Comparison of ENCODE assay signal across 8 cellular contexts in the genomic region with DNA sequence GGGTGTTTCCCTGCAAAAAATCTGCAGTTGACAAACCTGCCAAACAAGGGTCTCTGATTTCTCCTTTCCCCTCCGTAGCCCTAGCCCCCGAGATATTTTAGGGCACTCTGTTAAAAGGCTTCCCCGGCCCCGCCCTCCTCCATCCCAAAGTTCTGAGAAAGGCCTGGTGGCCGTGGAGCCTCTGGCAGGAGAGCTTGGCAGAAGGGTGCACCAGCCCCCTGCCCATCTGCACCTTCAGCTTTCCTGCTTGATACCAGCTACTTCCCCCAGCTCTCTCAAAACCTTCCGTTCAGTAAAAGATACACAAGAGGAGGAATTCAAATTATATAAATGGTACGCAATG. TPM values are rescaled to one million over a fixed set of nuclear protein-coding genes. Genes with fewer than 3 reads are reported as not detected.
A peak's percentile ranks its signal among the peaks of the same experiment; 100 is the strongest.
DNase-seq lines count a peak whose midpoint lies in the region; TF ChIP-seq lines count a peak whose summit lies in the region.

No MANE protein-coding gene starts in this region.

- H3K27ac ChIP-seq in caudate nucleus (ENCODE audit: low read depth, low read length), result peak overlapping the region; percentile 96
- peak overlapping the region; percentile 85 to 92 for H3K27ac ChIP-seq in uterus

- H3K4me3 ChIP-seq in uterus, result peak overlapping the region; percentile 55 to 95

- H3K4me1 Mint-ChIP-seq in activated naive CD4-positive, alpha-beta T cell treated with anti-CD3 and anti-CD28 coated beads, Interleukin-2, amount 10 ng/mL, durations not matched to agents 7 days and 5 days, result peaks cover 49% of the 10 kb centered on the region
- H3K4me1 Mint-ChIP-seq in mesothelial cell of epicardium, result peaks cover 35% of the 10 kb centered on the region

- no peak for TF ChIP-seq POLR2A in uterus (IDR thresholded peaks at IDR 0.05)

- H3K9me3 Mint-ChIP-seq in activated naive CD4-positive, alpha-beta T cell treated with anti-CD3 and anti-CD28 coated beads, Interleukin-2, amount 10 ng/mL, durations not matched to agents 7 days and 5 days, result peaks cover 4% of the 10 kb centered on the region
- H3K9me3 Mint-ChIP-seq in mesothelial cell of epicardium, result peaks cover 14% of the 10 kb centered on the region

- H3K4me1 ChIP-seq in uterus, result no peaks in the 10 kb centered on the region

- intact Hi-C loops in uterus (cut with DNase I; ENCODE audit: low total_unique reads), result no loop called here

- CTCF ChIA-PET in activated naive CD4-positive, alpha-beta T cell treated with anti-CD3 and anti-CD28 coated beads, Interleukin-2, amount 10 ng/mL, durations not matched to agents 7 days and 5 days (lab: Charles Lee), result no interaction called here

- no peaks in the 10 kb centered on the region for H3K36me3 ChIP-seq in uterus

- no peaks in the 10 kb centered on the region for H3K9me3 ChIP-seq in uterus

- TF ChIP-seq CTCF in mesothelial cell of epicardium (IDR thresholded peaks at IDR 0.05; ENCODE audit: unreplicated experiment) (no peak), uterus (IDR thresholded peaks at IDR 0.05) (no peak)

- DNase-seq in activated naive CD4-positive, alpha-beta T cell treated with anti-CD3 and anti-CD28 coated beads, Interleukin-2, amount 10 ng/mL, durations not matched to agents 7 days and 5 days, result no peak
- DNase-seq in activated naive CD4-positive, alpha-beta T cell treated with anti-CD3 and anti-CD28 coated beads, Interleukin-2, amount 50 U/mL, for 16 hours, result no peak
- DNase-seq in caudate nucleus (lab: John Stamatoyannopoulos, UW), result peak in 1 of 61 donors; percentile 22
- no peak for DNase-seq in mesothelial cell of epicardium (ENCODE audit: low spot score in 2 of 2, unreplicated experiment in 2 of 2)
- DNase-seq in uterus, result no peak
- no peak for DNase-seq in NCI-H510A (lab: John Stamatoyannopoulos, UW)
- DNase-seq in epidermal melanocyte (ENCODE audit: insufficient read length, low spot score), result no peak
- DNase-seq in EL, result no peak

- peak overlapping the region; percentile 81 for H3K4me3 Mint-ChIP-seq in activated naive CD4-positive, alpha-beta T cell treated with anti-CD3 and anti-CD28 coated beads, Interleukin-2, amount 10 ng/mL, durations not matched to agents 7 days and 5 days
- H3K4me3 Mint-ChIP-seq in mesothelial cell of epicardium, result peak overlapping the region; percentile 81

- H3K27me3 Mint-ChIP-seq in activated naive CD4-positive, alpha-beta T cell treated with anti-CD3 and anti-CD28 coated beads, Interleukin-2, amount 10 ng/mL, durations not matched to agents 7 days and 5 days, result peaks cover 26% of the 10 kb centered on the region
- no peaks in the 10 kb centered on the region for H3K27me3 Mint-ChIP-seq in mesothelial cell of epicardium (ENCODE audit: low read depth)

- H3K27me3 ChIP-seq in uterus, result no peaks in the 10 kb centered on the region

- peak overlapping the region; percentile 93 for H3K27ac Mint-ChIP-seq in activated naive CD4-positive, alpha-beta T cell treated with anti-CD3 and anti-CD28 coated beads, Interleukin-2, amount 10 ng/mL, durations not matched to agents 7 days and 5 days
- peak overlapping the region; percentile 72 for H3K27ac Mint-ChIP-seq in mesothelial cell of epicardium

- peaks cover 20% of the 10 kb centered on the region for H3K36me3 Mint-ChIP-seq in activated naive CD4-positive, alpha-beta T cell treated with anti-CD3 and anti-CD28 coated beads, Interleukin-2, amount 10 ng/mL, durations not matched to agents 7 days and 5 days
- H3K36me3 Mint-ChIP-seq in mesothelial cell of epicardium, result peaks cover 3% of the 10 kb centered on the region

RNA-seq across cellular contexts. Expression of a gene that starts 0.7 kb away (rescaled TPM):
- total RNA-seq in mesothelial cell of epicardium (64.2 to 79.3 TPM (median 68.2 TPM) in 3 replicates), uterus (10 to 100 TPM in 3 of 4 donors, 1 to 10 TPM in 1; 9.2 to 40.6 (median 21.5) TPM)

RNA-seq across cellular contexts. Expression of a gene that starts 13.7 kb away (rescaled TPM):
- total RNA-seq in mesothelial cell of epicardium (21.9 to 22.1 TPM (median 22.1 TPM) in 3 replicates), uterus (10 to 100 TPM in 3 of 4 donors, 1 to 10 TPM in 1; 2.9 to 80.8 (median 39.6) TPM)

RNA-seq across cellular contexts. Expression of a gene that starts 30.6 kb away (rescaled TPM):
- total RNA-seq in mesothelial cell of epicardium, result 373 to 393 TPM (median 375 TPM) in 3 replicates
- total RNA-seq in uterus, result 100 to 1,000 TPM in 3 of 4 donors, 10 to 100 TPM in 1; 88.2 to 396 (median 244) TPM
